ENCODE assay signal across 20 cellular contexts in the genomic region with DNA sequence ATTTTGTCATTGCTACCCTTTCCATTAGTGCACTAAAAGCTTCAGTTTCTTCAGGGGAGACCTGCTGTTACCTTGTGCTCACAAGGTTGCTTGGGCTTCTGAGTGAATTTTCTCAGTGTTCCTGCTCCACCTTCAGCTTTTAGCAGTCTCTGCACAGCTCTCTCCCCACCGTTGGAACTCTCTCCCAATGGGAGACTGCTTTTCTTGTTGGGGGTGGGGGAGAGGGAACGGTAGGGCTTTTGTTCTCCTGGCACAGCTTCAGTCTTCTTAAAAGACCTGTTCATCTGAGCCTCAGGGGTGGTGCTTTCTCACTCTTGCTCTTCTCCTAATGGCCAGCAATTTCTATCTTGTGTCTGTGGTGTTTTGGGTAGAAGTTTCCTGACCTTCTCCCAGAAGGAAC.
"Had no signal": no experiment of that assay in that cellular context is flagged by ENCODE, and none has a peak within 500 bp of the region (broad histone marks: within the 10 kb centered on the region; RNA-seq: fewer than 3 reads in every experiment).

No MANE protein-coding gene starts in this region.

- H3K27me3 Mint-ChIP-seq: activated CD4-positive, alpha-beta memory T cell treated with anti-CD3 and anti-CD28 coated beads, Interleukin-2, amount 10 ng/mL, durations not matched to agents 7 days and 5 days; activated CD8-positive, alpha-beta memory T cell treated with anti-CD3 and anti-CD28 coated beads, Interleukin-2, amount 10 ng/mL, durations not matched to agents 7 days and 5 days; activated naive CD8-positive, alpha-beta T cell treated with anti-CD3 and anti-CD28 coated beads, Interleukin-2, amount 10 ng/mL, durations not matched to agents 7 days and 5 days; activated T-helper 17 cell treated with anti-CD3 and anti-CD28 coated beads, Interleukin-2, amount 50 U/mL, for 72 hours; stimulated activated naive B cell treated with anti-CD40 and anti-IgM and Interleukin-4, amounts not matched to agents 10 μg/mL and 1 μg/mL and 100 μg/mL, for 72 hours had no signal

- H3K4me3 ChIP-seq: sigmoid colon, spleen, thoracic aorta, upper lobe of left lung had no signal

- H3K36me3 Mint-ChIP-seq: activated CD8-positive, alpha-beta memory T cell treated with anti-CD3 and anti-CD28 coated beads, Interleukin-2, amount 10 ng/mL, durations not matched to agents 7 days and 5 days; activated naive CD8-positive, alpha-beta T cell treated with anti-CD3 and anti-CD28 coated beads, Interleukin-2, amount 10 ng/mL, durations not matched to agents 7 days and 5 days; natural killer cell; stimulated activated naive B cell treated with anti-CD40 and anti-IgM and Interleukin-4, amounts not matched to agents 10 μg/mL and 1 μg/mL and 100 μg/mL, for 72 hours had no signal

- H3K27ac Mint-ChIP-seq: activated CD4-positive, alpha-beta memory T cell treated with anti-CD3 and anti-CD28 coated beads, Interleukin-2, amount 10 ng/mL, durations not matched to agents 7 days and 5 days; activated CD8-positive, alpha-beta memory T cell treated with anti-CD3 and anti-CD28 coated beads, Interleukin-2, amount 10 ng/mL, durations not matched to agents 7 days and 5 days; activated naive CD8-positive, alpha-beta T cell treated with anti-CD3 and anti-CD28 coated beads, Interleukin-2, amount 10 ng/mL, durations not matched to agents 7 days and 5 days; activated T-helper 17 cell treated with anti-CD3 and anti-CD28 coated beads, Interleukin-2, amount 50 U/mL, for 72 hours; natural killer cell; stimulated activated naive B cell treated with anti-CD40 and anti-IgM and Interleukin-4, amounts not matched to agents 10 μg/mL and 1 μg/mL and 100 μg/mL, for 72 hours had no signal

- H3K4me3 Mint-ChIP-seq: activated CD4-positive, alpha-beta memory T cell treated with anti-CD3 and anti-CD28 coated beads, Interleukin-2, amount 10 ng/mL, durations not matched to agents 7 days and 5 days; activated CD8-positive, alpha-beta memory T cell treated with anti-CD3 and anti-CD28 coated beads, Interleukin-2, amount 10 ng/mL, durations not matched to agents 7 days and 5 days; activated naive CD8-positive, alpha-beta T cell treated with anti-CD3 and anti-CD28 coated beads, Interleukin-2, amount 10 ng/mL, durations not matched to agents 7 days and 5 days; activated T-helper 17 cell treated with anti-CD3 and anti-CD28 coated beads, Interleukin-2, amount 50 U/mL, for 72 hours; natural killer cell; stimulated activated naive B cell treated with anti-CD40 and anti-IgM and Interleukin-4, amounts not matched to agents 10 μg/mL and 1 μg/mL and 100 μg/mL, for 72 hours had no signal

- H3K36me3 ChIP-seq: sigmoid colon, spleen, thoracic aorta, upper lobe of left lung had no signal

- H3K9me3 ChIP-seq: sigmoid colon, spleen, thoracic aorta, upper lobe of left lung had no signal

- H3K9me3 Mint-ChIP-seq: activated CD4-positive, alpha-beta memory T cell treated with anti-CD3 and anti-CD28 coated beads, Interleukin-2, amount 10 ng/mL, durations not matched to agents 7 days and 5 days; activated naive CD8-positive, alpha-beta T cell treated with anti-CD3 and anti-CD28 coated beads, Interleukin-2, amount 10 ng/mL, durations not matched to agents 7 days and 5 days; activated T-helper 17 cell treated with anti-CD3 and anti-CD28 coated beads, Interleukin-2, amount 50 U/mL, for 72 hours; stimulated activated naive B cell treated with anti-CD40 and anti-IgM and Interleukin-4, amounts not matched to agents 10 μg/mL and 1 μg/mL and 100 μg/mL, for 72 hours had no signal

- FAIRE-seq: colon, frontal cortex, TTC549 had no signal

- H3K4me1 ChIP-seq: sigmoid colon, spleen had no signal

- H3K27me3 ChIP-seq: sigmoid colon, spleen, upper lobe of left lung had no signal

- ATAC-seq: activated CD8-positive, alpha-beta memory T cell treated with anti-CD3 and anti-CD28 coated beads, Interleukin-2, amount 10 ng/mL, durations not matched to agents 7 days and 5 days; activated T-helper 17 cell treated with anti-CD3 and anti-CD28 coated beads, Interleukin-2, amount 50 U/mL, for 72 hours; natural killer cell; stimulated activated naive B cell treated with anti-CD40 and anti-IgM and Interleukin-4, amounts not matched to agents 10 μg/mL and 1 μg/mL and 100 μg/mL, for 72 hours had no signal

- H3K4me1 Mint-ChIP-seq: activated CD4-positive, alpha-beta memory T cell treated with anti-CD3 and anti-CD28 coated beads, Interleukin-2, amount 10 ng/mL, durations not matched to agents 7 days and 5 days; activated CD8-positive, alpha-beta memory T cell treated with anti-CD3 and anti-CD28 coated beads, Interleukin-2, amount 10 ng/mL, durations not matched to agents 7 days and 5 days; activated naive CD8-positive, alpha-beta T cell treated with anti-CD3 and anti-CD28 coated beads, Interleukin-2, amount 10 ng/mL, durations not matched to agents 7 days and 5 days; activated T-helper 17 cell treated with anti-CD3 and anti-CD28 coated beads, Interleukin-2, amount 50 U/mL, for 72 hours; natural killer cell; stimulated activated naive B cell treated with anti-CD40 and anti-IgM and Interleukin-4, amounts not matched to agents 10 μg/mL and 1 μg/mL and 100 μg/mL, for 72 hours had no signal

- H3K27ac ChIP-seq: sigmoid colon, spleen, thoracic aorta, upper lobe of left lung had no signal

- DNase-seq: activated CD4-positive, alpha-beta memory T cell treated with anti-CD3 and anti-CD28 coated beads, Interleukin-2, amount 10 ng/mL, durations not matched to agents 7 days and 5 days; activated CD4-positive, alpha-beta T cell treated with anti-CD3 and anti-CD28 coated beads for 48 hours; activated CD4-positive, CD25-positive, alpha-beta regulatory T cell; activated CD8-positive, alpha-beta memory T cell treated with anti-CD3 and anti-CD28 coated beads, Interleukin-2, amount 10 ng/mL, durations not matched to agents 7 days and 5 days; activated naive CD4-positive, alpha-beta T cell; activated naive CD8-positive, alpha-beta T cell treated with anti-CD3 and anti-CD28 coated beads, Interleukin-2, amount 10 ng/mL, durations not matched to agents 7 days and 5 days; amygdala; hypothalamus; natural killer cell; occipital lobe; posterior cingulate gyrus; sigmoid colon; stimulated activated naive B cell treated with anti-CD40 and anti-IgM and Interleukin-4, amounts not matched to agents 10 μg/mL and 1 μg/mL and 100 μg/mL, for 72 hours; upper lobe of left lung had no signal
